ENCODE assay signal across 8 cellular contexts in the genomic region with DNA sequence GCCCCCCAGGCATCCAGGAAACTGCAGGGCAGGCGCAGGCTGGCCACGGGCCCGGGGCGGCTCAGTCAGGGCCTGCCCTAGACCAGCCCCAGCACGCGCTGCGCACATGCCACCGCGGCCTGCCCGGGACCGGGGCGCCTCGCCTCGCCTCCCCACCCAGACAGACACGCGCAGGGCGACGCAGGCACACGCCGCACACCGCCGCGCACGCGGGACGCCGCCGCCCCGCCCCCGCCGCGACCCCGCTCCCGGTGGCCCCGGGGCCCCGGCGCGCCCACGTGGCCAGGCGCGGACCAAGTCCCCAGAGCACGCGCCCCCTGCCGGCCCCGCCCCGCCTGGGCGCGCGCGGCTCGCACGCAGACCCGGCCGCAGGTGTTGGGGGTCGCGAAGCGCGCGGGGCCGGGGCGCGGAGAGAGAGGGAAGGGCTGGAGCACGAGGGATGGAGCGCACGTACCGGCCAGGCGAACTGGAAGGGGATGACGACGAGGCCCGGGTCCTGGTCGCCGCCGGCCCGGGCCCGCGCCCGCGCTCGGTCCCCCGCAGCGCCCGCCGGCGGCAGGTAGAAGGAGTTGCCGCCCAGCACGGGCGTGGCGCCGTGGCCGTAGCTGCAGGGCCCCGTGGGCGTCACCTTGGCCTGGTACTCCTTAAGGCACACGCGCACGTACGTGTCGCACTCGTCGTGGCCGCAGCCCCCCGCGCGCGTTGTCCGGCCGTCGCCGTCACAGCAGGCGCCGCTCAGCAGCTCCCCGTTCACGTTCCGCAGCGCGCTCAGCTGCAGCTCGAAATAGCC. TPM values are rescaled to one million over a fixed set of nuclear protein-coding genes. Genes with fewer than 3 reads are reported as not detected.
DNase-seq lines count a peak whose midpoint lies in the region; ATAC-seq, FAIRE-seq and TF ChIP-seq lines count a peak whose summit lies in the region.

No MANE protein-coding gene starts in this region.

- no peaks in the 10 kb centered on the region for H3K9me3 ChIP-seq in K562 (replicated peaks; ENCODE audit: control insufficient read depth, insufficient read depth, low read depth, low read length)
- no peaks in the 10 kb centered on the region for H3K9me3 ChIP-seq in lower lobe of right lung

- intact Hi-C loops in K562 (cut with micrococcal nuclease): no loop called here
- intact Hi-C loops in lower lobe of right lung (cut with DNase I): no loop called here

- H3K79me2 ChIP-seq in K562 (ENCODE audit: control insufficient read depth, insufficient read depth, low read length): peaks cover 53% of the 10 kb centered on the region

- H3K4me1 ChIP-seq in K562 (replicated peaks in 1 of 2; ENCODE audit: control insufficient read depth in 2 of 2, insufficient read depth in 2 of 2, low read length in 2 of 2): peaks cover 10 to 92% of the 10 kb centered on the region in 2 experiments; a peak in 4 of 5 replicates
- H3K4me1 ChIP-seq in lower lobe of right lung: peaks cover 49% of the 10 kb centered on the region

- no peak for TF ChIP-seq POLR2A in K562 (conservative IDR thresholded peaks at IDR 0.05)

- peak overlapping the region; percentile 76 for H3K4me2 ChIP-seq in K562 (ENCODE audit: insufficient read depth, low read length)

- peaks cover 1% of the 10 kb centered on the region for H3K9me1 ChIP-seq in K562 (ENCODE audit: control insufficient read depth, insufficient read depth, low read length)

- TF ChIP-seq CTCF in BJ (IDR thresholded peaks at IDR 0.05; ENCODE audit: insufficient read depth, low read depth, low read length) (no peak), HL-60 (IDR thresholded peaks at IDR 0.05; ENCODE audit: insufficient read depth, low read length) (no peak), K562 (IDR thresholded peaks at IDR 0.05 in 2 of 3, conservative IDR thresholded peaks at IDR 0.05 in 1 of 3; ENCODE audit: insufficient read depth in 2 of 3, low read depth in 1 of 3, low read length in 3 of 3) (peak; percentile 3 to 39 (median 14); a peak in 3 of 6 replicates), lower lobe of right lung (IDR thresholded peaks at IDR 0.05) (peak; percentile 29)

- CTCF ChIA-PET in BJ (lab: Yijun Ruan, JAX): no interaction called here
- CTCF ChIA-PET in K562 (lab: Yijun Ruan, JAX; ENCODE audit: low intra/inter-chr PET ratio): no interaction called here

- peak overlapping the region; percentile 72; the same call in 1 of the 2 replicates for H2AFZ ChIP-seq in K562 (ENCODE audit: low read depth, low read length)

- TF ChIP-seq RAD21 in K562 (CRISPR knock-in tag; conservative IDR thresholded peaks at IDR 0.05 in 1 of 2, IDR thresholded peaks at IDR 0.05 in 1 of 2): no peak

- ATAC-seq in K562 (peak; percentile 57), lower lobe of right lung (peak in 1 of 2 donors; percentile 22), GM19467 (IDR thresholded peaks at IDR 0.05; ENCODE audit: unreplicated experiment) (no peak)

- H3K4me3 ChIP-seq in BJ (ENCODE audit: low read depth, low read length): peak overlapping the region; percentile 11; the same call in 1 of the 2 replicates
- peak overlapping the region; percentile 25 for H3K4me3 ChIP-seq in HL-60 (replicated peaks; ENCODE audit: insufficient read depth, low read length)
- peak overlapping the region; percentile 47 for H3K4me3 ChIP-seq in K562
- H3K4me3 ChIP-seq in lower lobe of right lung: peak overlapping the region; percentile 61

- in situ Hi-C loops in K562 (cut with MboI): no loop called here

- no peak for TF ChIP-seq EP300 in K562 (IDR thresholded peaks at IDR 0.05; ENCODE audit: low read length)

- 0% methylated on average over 2 of the region's 116 CpGs for WGBS in K562 (ENCODE audit: insufficient coverage, low coverage, missing lambda C conversion rate)

- H3K27ac ChIP-seq in HL-60 (replicated peaks) (no peak overlapping the region), K562 (ENCODE audit: extremely low read depth, low read depth, low read length) (peak overlapping the region; percentile 85), lower lobe of right lung (peak overlapping the region; percentile 18)

- FAIRE-seq in K562 (lab: Jason Lieb, UNC): no peak

- H3K9ac ChIP-seq in K562 (ENCODE audit: insufficient read depth in 1 of 2, low read depth in 2 of 2, low read length in 2 of 2): peak overlapping the region; percentile 83 to 95

- DNase-seq in BJ (ENCODE audit: low read depth) (no peak), HL-60 (ENCODE audit: low read depth in 1 of 2, low spot score in 1 of 2) (no peak), K562 (ENCODE audit: extremely low read depth in 1 of 4, low spot score in 3 of 4) (peak; percentile 65 to 75 (median 71)), lower lobe of right lung (peak; percentile 66), OCI-M1 (lab: John Stamatoyannopoulos, UW) (no peak), NCI-H226 (no peak)
- DNase-seq in activated CD4-positive, CD25-positive, alpha-beta regulatory T cell (lab: John Stamatoyannopoulos, UW): no peak

- H3K36me3 ChIP-seq in BJ (ENCODE audit: control insufficient read depth, insufficient read depth, low read length) (no peaks in the 10 kb centered on the region), K562 (ENCODE audit: control insufficient read depth, insufficient read depth, low read length) (peaks cover 9% of the 10 kb centered on the region; the same call in 1 of the 3 replicates), lower lobe of right lung (no peaks in the 10 kb centered on the region)

- peaks cover 1% of the 10 kb centered on the region; the same call in 1 of the 2 replicates for H4K20me1 ChIP-seq in K562 (replicated peaks; ENCODE audit: control insufficient read depth, insufficient read depth, low read length)

- no TSS peak for BruUV-seq in K562 (replicated peaks; lab: Mats Ljungman, UMichigan)

- POLR2A ChIA-PET in BJ (lab: Charles Lee) (no interaction called here), K562 (lab: Yijun Ruan, JAX) (no interaction called here)

- H3K27me3 ChIP-seq in BJ (ENCODE audit: control insufficient read depth, insufficient read depth, low read length): peaks cover 18% of the 10 kb centered on the region
- peaks cover 28% of the 10 kb centered on the region for H3K27me3 ChIP-seq in HL-60 (ENCODE audit: insufficient read depth, poor library complexity, severe bottlenecking)
- no peaks in the 10 kb centered on the region for H3K27me3 ChIP-seq in K562 (ENCODE audit: control insufficient read depth in 2 of 2, insufficient read depth in 2 of 2, low read length in 2 of 2)
- H3K27me3 ChIP-seq in lower lobe of right lung (ENCODE audit: low read depth): peaks cover 32% of the 10 kb centered on the region

TF ChIP-seq in K562, 482 proteins besides CTCF, POLR2A, EP300 and RAD21 (continues in another document):
- TF ChIP-seq PHF20 (IDR thresholded peaks at IDR 0.05; ENCODE audit: partially characterized antibody) (no peak), ZNF12 (CRISPR knock-in tag; IDR thresholded peaks at IDR 0.05) (no peak), ZNF165 (CRISPR knock-in tag; IDR thresholded peaks at IDR 0.05; ENCODE audit: borderline replicate concordance) (no peak)

RNA-seq across cellular contexts. Expression of gene JAG2, which starts 1.1 kb away (rescaled TPM):
- 0.23 and 0.31 TPM in 2 replicates for polyA plus RNA-seq in BJ (2011; rRNA removed)
- 0.10 and 0.38 TPM in 2 replicates for polyA minus RNA-seq in BJ (2011; rRNA and poly(A)+ RNA removed)
- 61.3 and 185 TPM in 2 replicates for total RNA-seq in K562 (2011; cell fraction: chromatin; rRNA removed; ENCODE audit: low replicate concordance)
- 142 and 150 TPM in 2 replicates for total RNA-seq in K562 (2011; cell fraction: nucleolus; rRNA removed)
- 67.6 and 76.6 TPM in 2 replicates for total RNA-seq in K562 (2011; cell fraction: nucleoplasm; rRNA removed)
- 20.1 and 22.8 TPM in 2 replicates for total RNA-seq in K562 (2014; rRNA removed)
- 2.4 and 3.3 TPM in 2 replicates for total RNA-seq in K562 (2014; rRNA removed; fragmentation: Illumina TruSeq; extraction: Trizol)
- 10.5 and 10.7 TPM in 2 replicates for total RNA-seq in K562 (2015; rRNA removed; fragmentation: Illumina TruSeq; extraction: Trizol)
- total RNA-seq in K562 (2021): 43.4 and 48.4 TPM in 2 replicates
- 8.6 and 12.1 TPM in 2 replicates for polyA plus RNA-seq in K562 (2011; rRNA removed)
- polyA plus RNA-seq in K562 (2011; cell fraction: cytosol; rRNA removed): 10.2 and 16.7 TPM in 2 replicates
- 134 and 193 TPM in 2 replicates for polyA plus RNA-seq in K562 (2011; cell fraction: nucleus; rRNA removed)
- 20.4 and 32.1 TPM in 2 replicates for polyA plus RNA-seq in K562 (2012)
- polyA plus RNA-seq in K562 (2014; fragmentation: Illumina TruSeq; extraction: Trizol): 6.6 and 16.7 TPM in 2 replicates
- polyA plus RNA-seq in K562 (2014; fragmentation: Nextera tagmentation; extraction: Ambion mirVana): under 1 TPM; 0.25 to 0.50 TPM
- 24.5 and 38.0 TPM in 2 replicates for polyA plus RNA-seq in K562 (2014; rRNA removed)
- 8.1 and 12.6 TPM in 2 replicates for polyA minus RNA-seq in K562 (2011; rRNA and poly(A)+ RNA removed)
- polyA minus RNA-seq in K562 (2011; cell fraction: cytosol; rRNA and poly(A)+ RNA removed): 17.8 and 19.8 TPM in 2 replicates
- polyA minus RNA-seq in K562 (2011; cell fraction: nucleus; rRNA and poly(A)+ RNA removed): 39.4 and 47.9 TPM in 2 replicates
- total RNA-seq in lower lobe of right lung: 29.2 TPM

RNA-seq across cellular contexts. Expression of gene NUDT14, which starts 13.6 kb away (rescaled TPM):
- polyA plus RNA-seq in BJ (2011; rRNA removed) (6.5 and 10.9 TPM in 2 replicates), K562 (2011; rRNA removed) (8.3 and 10.6 TPM in 2 replicates), K562 (2014; fragmentation: Illumina TruSeq; extraction: Trizol) (3.1 and 6.4 TPM in 2 replicates), K562 (2014; fragmentation: Nextera tagmentation; extraction: Ambion mirVana) (under 1 TPM; 0.14 to 0.85 TPM), K562 (2014; rRNA removed) (8.2 and 14.5 TPM in 2 replicates)
- polyA minus RNA-seq in BJ (2011; rRNA and poly(A)+ RNA removed): 3.4 and 3.6 TPM in 2 replicates
- 7.5 and 26.6 TPM in 2 replicates for total RNA-seq in K562 (2011; cell fraction: chromatin; rRNA removed; ENCODE audit: low replicate concordance)
- 23.2 and 26.8 TPM in 2 replicates for total RNA-seq in K562 (2011; cell fraction: nucleolus; rRNA removed)
- 10.1 and 13.7 TPM in 2 replicates for total RNA-seq in K562 (2011; cell fraction: nucleoplasm; rRNA removed)
- total RNA-seq in K562 (2014; rRNA removed) (12.3 and 13.2 TPM in 2 replicates), K562 (2014; rRNA removed; fragmentation: Illumina TruSeq; extraction: Trizol) (1.7 and 2.1 TPM in 2 replicates), K562 (2015; rRNA removed; fragmentation: Illumina TruSeq; extraction: Trizol) (11.7 and 11.9 TPM in 2 replicates), K562 (2021) (15.7 and 16.3 TPM in 2 replicates), lower lobe of right lung (54.5 TPM)
- polyA plus RNA-seq in K562 (2011; cell fraction: cytosol; rRNA removed): 10.6 and 23.4 TPM in 2 replicates
- polyA plus RNA-seq in K562 (2011; cell fraction: nucleus; rRNA removed): 16.5 and 26.6 TPM in 2 replicates
- polyA plus RNA-seq in K562 (2012): 20.4 and 28.6 TPM in 2 replicates
- 1.1 and 2.3 TPM in 2 replicates for polyA minus RNA-seq in K562 (2011; rRNA and poly(A)+ RNA removed)
- polyA minus RNA-seq in K562 (2011; cell fraction: cytosol; rRNA and poly(A)+ RNA removed): 3.7 and 9.5 TPM in 2 replicates
- polyA minus RNA-seq in K562 (2011; cell fraction: nucleus; rRNA and poly(A)+ RNA removed): 2.7 and 3.6 TPM in 2 replicates

Comparison
In these comparisons a context has a peak if more than half of its experiments do, and no peak if none do; other contexts are left out.
1. DNase-seq: peak in K562 (4 of 4) and lower lobe of right lung (single experiment); none in BJ (single experiment), HL-60 (0 of 2), OCI-M1 (single experiment), activated CD4-positive, CD25-positive, alpha-beta regulatory T cell (0 of 4) and NCI-H226 (single experiment).
2. H3K4me3 ChIP-seq: peak in every context shown above with its lines; median percentile 61 in lower lobe of right lung; 47 in K562; 25 in HL-60; 11 in BJ.
3. CTCF ChIP-seq: peak in K562 (3 of 3) and lower lobe of right lung (single experiment); none in BJ (single experiment) and HL-60 (single experiment).